14 cellular contexts compared by ENCODE assay signal in genomic region chr9:93254806-93255519, GRCh38.
DNase-seq lines count a peak whose midpoint lies in the region; ATAC-seq and TF ChIP-seq lines count a peak whose summit lies in the region.
"Had no signal": no experiment of that assay in that cellular context is flagged by ENCODE, and none has a peak within 500 bp of the region (broad histone marks: within the 10 kb centered on the region; RNA-seq: fewer than 3 reads in every experiment).

No MANE protein-coding gene starts in this region.

- no peak for TF ChIP-seq POLR2A in body of pancreas (IDR thresholded peaks at IDR 0.05)
- TF ChIP-seq POLR2A in uterus (IDR thresholded peaks at IDR 0.05) = no peak

- H3K36me3 ChIP-seq in body of pancreas (replicated peaks in 1 of 2; ENCODE audit: insufficient read depth in 1 of 2, low read depth in 2 of 2) (no peaks in the 10 kb centered on the region), HAP-1 (replicated peaks) (peaks cover 9% of the 10 kb centered on the region; the same call in 1 of the 2 replicates), uterus (no peaks in the 10 kb centered on the region)
- H3K36me3 ChIP-seq: gastrocnemius medialis had no signal

- intact Hi-C loops in body of pancreas (cut with DNase I) (no loop called here), uterus (cut with DNase I; ENCODE audit: low total_unique reads) (no loop called here)

- no peak overlapping the region for H3K27ac ChIP-seq in body of pancreas
- no peak overlapping the region for H3K27ac ChIP-seq in uterus
- H3K27ac ChIP-seq: C4-2B, RWPE1 had no signal

- no peaks in the 10 kb centered on the region for H3K27me3 ChIP-seq in body of pancreas
- H3K27me3 ChIP-seq in HAP-1 (ENCODE audit: low read depth) = no peaks in the 10 kb centered on the region
- no peaks in the 10 kb centered on the region for H3K27me3 ChIP-seq in uterus
- H3K27me3 ChIP-seq: gastrocnemius medialis had no signal

- H3K4me3 ChIP-seq in body of pancreas (no peak overlapping the region), HAP-1 (no peak overlapping the region), uterus (no peak overlapping the region)
- H3K4me3 ChIP-seq: gastrocnemius medialis had no signal

- ATAC-seq in body of pancreas = no peak

- no peaks in the 10 kb centered on the region for H3K4me1 ChIP-seq in body of pancreas
- H3K4me1 ChIP-seq in HAP-1 = no peaks in the 10 kb centered on the region
- no peaks in the 10 kb centered on the region for H3K4me1 ChIP-seq in uterus

- H3K9me3 ChIP-seq in body of pancreas (no peaks in the 10 kb centered on the region), HAP-1 (no peaks in the 10 kb centered on the region), uterus (no peaks in the 10 kb centered on the region)
- H3K9me3 ChIP-seq: gastrocnemius medialis had no signal

- 78 to 100% methylated on average over 1 to 7 of the region's 7 CpGs for WGBS in body of pancreas, 2 donors

- in situ Hi-C loops in HAP-1 (cut with MboI; ENCODE audit: low sequenced_read_pairs) = no loop called here

- no peak for TF ChIP-seq CTCF in body of pancreas (IDR thresholded peaks at IDR 0.05)
- no peak for TF ChIP-seq CTCF in uterus (IDR thresholded peaks at IDR 0.05)

- DNase-seq in COR-L47 (lab: John Stamatoyannopoulos, UW) (peak; percentile 40), DMS79 treated with DMSO at 0.1 percent for 48 hours (lab: John Stamatoyannopoulos, UW) (peak; percentile 46), body of pancreas (peak; percentile 1 to 6 (median 5)), mesenteric fat pad (ENCODE audit: low spot score) (peak; percentile 81), HAP-1 (ENCODE audit: low spot score in 2 of 2) (no peak), uterus (no peak), kidney tubule cell (ENCODE audit: low spot score) (no peak)
- DNase-seq: activated CD4-positive, alpha-beta T cell treated with anti-CD3 and anti-CD28 coated beads, Interleukin-2, amount 10 ng/mL, durations not matched to agents 24 days and 14 days; MV-4-11; NCI-H526 treated with DMSO at 0.1 percent for 48 hours; stimulated activated CD4-positive, alpha-beta T cell treated with anti-CD3 and anti-CD28 coated beads, Interleukin-2, amount 100 ng/mL, for 24 hours had no signal

Comparison
In these comparisons a context has a peak if more than half of its experiments do, and no peak if none do; other contexts are left out.
1. DNase-seq: peak in COR-L47 (single experiment), DMS79 treated with DMSO at 0.1 percent for 48 hours (single experiment), body of pancreas (4 of 4) and mesenteric fat pad (single experiment); none in HAP-1 (0 of 2), uterus (0 of 2) and kidney tubule cell (single experiment).